1 cellular context compared by ENCODE assay signal in the genomic region with DNA sequence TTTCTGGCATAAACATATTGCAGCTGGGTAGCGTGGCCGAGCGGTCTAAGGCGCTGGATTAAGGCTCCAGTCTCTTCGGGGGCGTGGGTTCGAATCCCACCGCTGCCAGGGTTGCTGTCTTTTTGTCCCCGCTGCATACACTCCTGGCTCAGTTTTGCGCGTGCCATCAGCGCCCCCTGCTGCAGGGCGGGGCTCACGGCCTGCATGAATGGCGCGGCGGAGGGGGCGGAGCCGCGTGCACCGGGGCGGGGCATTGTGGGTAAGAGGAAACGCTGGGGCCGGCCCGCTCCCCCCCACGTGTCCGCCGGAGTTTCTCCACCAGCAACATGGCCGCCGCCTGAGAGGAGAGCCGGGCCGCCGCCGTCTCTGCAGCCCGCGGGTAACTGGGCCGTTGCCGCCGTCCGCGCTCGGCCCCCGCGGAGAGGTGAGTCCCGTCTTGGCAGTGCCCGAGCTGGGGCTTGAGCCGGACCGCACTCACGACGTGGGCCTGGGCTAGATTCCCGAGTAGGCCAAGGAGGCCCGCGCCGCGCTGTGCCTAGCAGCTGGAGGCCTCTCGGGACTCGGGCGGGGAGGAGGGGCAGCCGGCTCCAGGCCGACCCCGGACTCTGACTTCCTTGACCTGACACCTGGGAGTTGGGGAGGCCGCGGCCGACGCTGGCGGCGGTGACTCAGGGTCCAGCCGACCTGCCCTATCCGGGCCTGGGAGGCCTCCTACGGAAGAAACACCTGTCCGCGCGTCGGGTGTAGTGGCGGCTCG.
TF ChIP-seq lines count a peak whose summit lies in the region.

A gene with protein sequence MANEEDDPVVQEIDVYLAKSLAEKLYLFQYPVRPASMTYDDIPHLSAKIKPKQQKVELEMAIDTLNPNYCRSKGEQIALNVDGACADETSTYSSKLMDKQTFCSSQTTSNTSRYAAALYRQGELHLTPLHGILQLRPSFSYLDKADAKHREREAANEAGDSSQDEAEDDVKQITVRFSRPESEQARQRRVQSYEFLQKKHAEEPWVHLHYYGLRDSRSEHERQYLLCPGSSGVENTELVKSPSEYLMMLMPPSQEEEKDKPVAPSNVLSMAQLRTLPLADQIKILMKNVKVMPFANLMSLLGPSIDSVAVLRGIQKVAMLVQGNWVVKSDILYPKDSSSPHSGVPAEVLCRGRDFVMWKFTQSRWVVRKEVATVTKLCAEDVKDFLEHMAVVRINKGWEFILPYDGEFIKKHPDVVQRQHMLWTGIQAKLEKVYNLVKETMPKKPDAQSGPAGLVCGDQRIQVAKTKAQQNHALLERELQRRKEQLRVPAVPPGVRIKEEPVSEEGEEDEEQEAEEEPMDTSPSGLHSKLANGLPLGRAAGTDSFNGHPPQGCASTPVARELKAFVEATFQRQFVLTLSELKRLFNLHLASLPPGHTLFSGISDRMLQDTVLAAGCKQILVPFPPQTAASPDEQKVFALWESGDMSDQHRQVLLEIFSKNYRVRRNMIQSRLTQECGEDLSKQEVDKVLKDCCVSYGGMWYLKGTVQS (plus strand): TSS at position 296 of the 757 bp plus-strand sequence. CDS start 5,560 bp downstream, outside the sequence.

TF ChIP-seq in K562, 482 proteins besides CTCF, POLR2A, EP300 and RAD21 (continued from another document and continues in another):
- TF ChIP-seq ZNF121 (CRISPR knock-in tag; conservative IDR thresholded peaks at IDR 0.05) (no peak), ARHGAP35 (IDR thresholded peaks at IDR 0.05; ENCODE audit: partially characterized antibody) (no peak), BACH1 (tag; IDR thresholded peaks at IDR 0.05) (no peak), FOXK2 (conservative IDR thresholded peaks at IDR 0.05 in 1 of 2, IDR thresholded peaks at IDR 0.05 in 1 of 2; ENCODE audit: low read depth in 2 of 2) (peak; percentile 86 to 87), KDM2B (CRISPR knock-in tag; IDR thresholded peaks at IDR 0.05) (peak; percentile 75), SAFB (IDR thresholded peaks at IDR 0.05; ENCODE audit: borderline replicate concordance, low read depth, low read length) (peak; percentile 36; the same call in 1 of the 2 replicates), SIN3B (IDR thresholded peaks at IDR 0.05; ENCODE audit: low read depth) (peak; percentile 78), TAL1 (IDR thresholded peaks at IDR 0.05) (no peak), ZNF24 (IDR thresholded peaks at IDR 0.05) (peak; percentile 71; the same call in 1 of the 2 replicates), CC2D1A (IDR thresholded peaks at IDR 0.05) (no peak; the same call in 1 of the 2 replicates), NR2C1 (IDR thresholded peaks at IDR 0.05) (no peak), NR2C1 (tag; IDR thresholded peaks at IDR 0.05) (0 out of 2 replicates have a peak, but pooled peaks have one; percentile 39), GABPB2 (CRISPR knock-in tag; conservative IDR thresholded peaks at IDR 0.05) (no peak), CXXC5 (CRISPR knock-in tag; IDR thresholded peaks at IDR 0.05) (peak; percentile 88), RBBP5 (IDR thresholded peaks at IDR 0.05; ENCODE audit: borderline replicate concordance, insufficient read depth, low read length, poor library complexity, severe bottlenecking) (peak; percentile 85), ZBTB8A (IDR thresholded peaks at IDR 0.05; ENCODE audit: partially characterized antibody) (peak; percentile 76), ZBED1 (IDR thresholded peaks at IDR 0.05) (no peak), KAT7 (CRISPR knock-in tag; IDR thresholded peaks at IDR 0.05; ENCODE audit: borderline replicate concordance) (peak; percentile 99; the same call in 1 of the 2 replicates), TAF15 (IDR thresholded peaks at IDR 0.05; ENCODE audit: low read depth, low read length) (no peak), ZNF75A (CRISPR knock-in tag; IDR thresholded peaks at IDR 0.05) (no peak), CHD2 (IDR thresholded peaks at IDR 0.05; ENCODE audit: low read depth, low read length) (peak; percentile 62), MCM7 (IDR thresholded peaks at IDR 0.05) (no peak), HLTF (IDR thresholded peaks at IDR 0.05) (no peak), ZNF830 (CRISPR knock-in tag; IDR thresholded peaks at IDR 0.05) (peak; percentile 74; the same call in 1 of the 2 replicates), IRF2 (CRISPR knock-in tag; IDR thresholded peaks at IDR 0.05) (no peak), COPS2 (conservative IDR thresholded peaks at IDR 0.05) (no peak), SMAD1 (IDR thresholded peaks at IDR 0.05; ENCODE audit: low read depth, low read length, partially characterized antibody) (no peak), RBM17 (IDR thresholded peaks at IDR 0.05; ENCODE audit: borderline replicate concordance, low read depth, low read length) (no peak), HCFC1 (IDR thresholded peaks at IDR 0.05; ENCODE audit: low read depth, low read length) (peak; percentile 60)
- TF ChIP-seq, protein P1, sequence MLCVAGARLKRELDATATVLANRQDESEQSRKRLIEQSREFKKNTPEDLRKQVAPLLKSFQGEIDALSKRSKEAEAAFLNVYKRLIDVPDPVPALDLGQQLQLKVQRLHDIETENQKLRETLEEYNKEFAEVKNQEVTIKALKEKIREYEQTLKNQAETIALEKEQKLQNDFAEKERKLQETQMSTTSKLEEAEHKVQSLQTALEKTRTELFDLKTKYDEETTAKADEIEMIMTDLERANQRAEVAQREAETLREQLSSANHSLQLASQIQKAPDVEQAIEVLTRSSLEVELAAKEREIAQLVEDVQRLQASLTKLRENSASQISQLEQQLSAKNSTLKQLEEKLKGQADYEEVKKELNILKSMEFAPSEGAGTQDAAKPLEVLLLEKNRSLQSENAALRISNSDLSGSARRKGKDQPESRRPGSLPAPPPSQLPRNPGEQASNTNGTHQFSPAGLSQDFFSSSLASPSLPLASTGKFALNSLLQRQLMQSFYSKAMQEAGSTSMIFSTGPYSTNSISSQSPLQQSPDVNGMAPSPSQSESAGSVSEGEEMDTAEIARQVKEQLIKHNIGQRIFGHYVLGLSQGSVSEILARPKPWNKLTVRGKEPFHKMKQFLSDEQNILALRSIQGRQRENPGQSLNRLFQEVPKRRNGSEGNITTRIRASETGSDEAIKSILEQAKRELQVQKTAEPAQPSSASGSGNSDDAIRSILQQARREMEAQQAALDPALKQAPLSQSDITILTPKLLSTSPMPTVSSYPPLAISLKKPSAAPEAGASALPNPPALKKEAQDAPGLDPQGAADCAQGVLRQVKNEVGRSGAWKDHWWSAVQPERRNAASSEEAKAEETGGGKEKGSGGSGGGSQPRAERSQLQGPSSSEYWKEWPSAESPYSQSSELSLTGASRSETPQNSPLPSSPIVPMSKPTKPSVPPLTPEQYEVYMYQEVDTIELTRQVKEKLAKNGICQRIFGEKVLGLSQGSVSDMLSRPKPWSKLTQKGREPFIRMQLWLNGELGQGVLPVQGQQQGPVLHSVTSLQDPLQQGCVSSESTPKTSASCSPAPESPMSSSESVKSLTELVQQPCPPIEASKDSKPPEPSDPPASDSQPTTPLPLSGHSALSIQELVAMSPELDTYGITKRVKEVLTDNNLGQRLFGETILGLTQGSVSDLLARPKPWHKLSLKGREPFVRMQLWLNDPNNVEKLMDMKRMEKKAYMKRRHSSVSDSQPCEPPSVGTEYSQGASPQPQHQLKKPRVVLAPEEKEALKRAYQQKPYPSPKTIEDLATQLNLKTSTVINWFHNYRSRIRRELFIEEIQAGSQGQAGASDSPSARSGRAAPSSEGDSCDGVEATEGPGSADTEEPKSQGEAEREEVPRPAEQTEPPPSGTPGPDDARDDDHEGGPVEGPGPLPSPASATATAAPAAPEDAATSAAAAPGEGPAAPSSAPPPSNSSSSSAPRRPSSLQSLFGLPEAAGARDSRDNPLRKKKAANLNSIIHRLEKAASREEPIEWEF (CRISPR knock-in tag; IDR thresholded peaks at IDR 0.05), result no peak
- TF ChIP-seq, protein P2, sequence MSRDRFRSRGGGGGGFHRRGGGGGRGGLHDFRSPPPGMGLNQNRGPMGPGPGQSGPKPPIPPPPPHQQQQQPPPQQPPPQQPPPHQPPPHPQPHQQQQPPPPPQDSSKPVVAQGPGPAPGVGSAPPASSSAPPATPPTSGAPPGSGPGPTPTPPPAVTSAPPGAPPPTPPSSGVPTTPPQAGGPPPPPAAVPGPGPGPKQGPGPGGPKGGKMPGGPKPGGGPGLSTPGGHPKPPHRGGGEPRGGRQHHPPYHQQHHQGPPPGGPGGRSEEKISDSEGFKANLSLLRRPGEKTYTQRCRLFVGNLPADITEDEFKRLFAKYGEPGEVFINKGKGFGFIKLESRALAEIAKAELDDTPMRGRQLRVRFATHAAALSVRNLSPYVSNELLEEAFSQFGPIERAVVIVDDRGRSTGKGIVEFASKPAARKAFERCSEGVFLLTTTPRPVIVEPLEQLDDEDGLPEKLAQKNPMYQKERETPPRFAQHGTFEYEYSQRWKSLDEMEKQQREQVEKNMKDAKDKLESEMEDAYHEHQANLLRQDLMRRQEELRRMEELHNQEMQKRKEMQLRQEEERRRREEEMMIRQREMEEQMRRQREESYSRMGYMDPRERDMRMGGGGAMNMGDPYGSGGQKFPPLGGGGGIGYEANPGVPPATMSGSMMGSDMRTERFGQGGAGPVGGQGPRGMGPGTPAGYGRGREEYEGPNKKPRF (IDR thresholded peaks at IDR 0.05; ENCODE audit: low read depth, low read length), result no peak
- TF ChIP-seq, protein P3, sequence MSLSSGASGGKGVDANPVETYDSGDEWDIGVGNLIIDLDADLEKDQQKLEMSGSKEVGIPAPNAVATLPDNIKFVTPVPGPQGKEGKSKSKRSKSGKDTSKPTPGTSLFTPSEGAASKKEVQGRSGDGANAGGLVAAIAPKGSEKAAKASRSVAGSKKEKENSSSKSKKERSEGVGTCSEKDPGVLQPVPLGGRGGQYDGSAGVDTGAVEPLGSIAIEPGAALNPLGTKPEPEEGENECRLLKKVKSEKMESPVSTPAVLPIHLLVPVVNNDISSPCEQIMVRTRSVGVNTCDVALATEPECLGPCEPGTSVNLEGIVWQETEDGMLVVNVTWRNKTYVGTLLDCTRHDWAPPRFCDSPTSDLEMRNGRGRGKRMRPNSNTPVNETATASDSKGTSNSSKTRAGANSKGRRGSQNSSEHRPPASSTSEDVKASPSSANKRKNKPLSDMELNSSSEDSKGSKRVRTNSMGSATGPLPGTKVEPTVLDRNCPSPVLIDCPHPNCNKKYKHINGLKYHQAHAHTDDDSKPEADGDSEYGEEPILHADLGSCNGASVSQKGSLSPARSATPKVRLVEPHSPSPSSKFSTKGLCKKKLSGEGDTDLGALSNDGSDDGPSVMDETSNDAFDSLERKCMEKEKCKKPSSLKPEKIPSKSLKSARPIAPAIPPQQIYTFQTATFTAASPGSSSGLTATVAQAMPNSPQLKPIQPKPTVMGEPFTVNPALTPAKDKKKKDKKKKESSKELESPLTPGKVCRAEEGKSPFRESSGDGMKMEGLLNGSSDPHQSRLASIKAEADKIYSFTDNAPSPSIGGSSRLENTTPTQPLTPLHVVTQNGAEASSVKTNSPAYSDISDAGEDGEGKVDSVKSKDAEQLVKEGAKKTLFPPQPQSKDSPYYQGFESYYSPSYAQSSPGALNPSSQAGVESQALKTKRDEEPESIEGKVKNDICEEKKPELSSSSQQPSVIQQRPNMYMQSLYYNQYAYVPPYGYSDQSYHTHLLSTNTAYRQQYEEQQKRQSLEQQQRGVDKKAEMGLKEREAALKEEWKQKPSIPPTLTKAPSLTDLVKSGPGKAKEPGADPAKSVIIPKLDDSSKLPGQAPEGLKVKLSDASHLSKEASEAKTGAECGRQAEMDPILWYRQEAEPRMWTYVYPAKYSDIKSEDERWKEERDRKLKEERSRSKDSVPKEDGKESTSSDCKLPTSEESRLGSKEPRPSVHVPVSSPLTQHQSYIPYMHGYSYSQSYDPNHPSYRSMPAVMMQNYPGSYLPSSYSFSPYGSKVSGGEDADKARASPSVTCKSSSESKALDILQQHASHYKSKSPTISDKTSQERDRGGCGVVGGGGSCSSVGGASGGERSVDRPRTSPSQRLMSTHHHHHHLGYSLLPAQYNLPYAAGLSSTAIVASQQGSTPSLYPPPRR (CRISPR knock-in tag; IDR thresholded peaks at IDR 0.05; ENCODE audit: borderline replicate concordance), result no peak; the same call in 1 of the 2 replicates
- TF ChIP-seq, protein P4, sequence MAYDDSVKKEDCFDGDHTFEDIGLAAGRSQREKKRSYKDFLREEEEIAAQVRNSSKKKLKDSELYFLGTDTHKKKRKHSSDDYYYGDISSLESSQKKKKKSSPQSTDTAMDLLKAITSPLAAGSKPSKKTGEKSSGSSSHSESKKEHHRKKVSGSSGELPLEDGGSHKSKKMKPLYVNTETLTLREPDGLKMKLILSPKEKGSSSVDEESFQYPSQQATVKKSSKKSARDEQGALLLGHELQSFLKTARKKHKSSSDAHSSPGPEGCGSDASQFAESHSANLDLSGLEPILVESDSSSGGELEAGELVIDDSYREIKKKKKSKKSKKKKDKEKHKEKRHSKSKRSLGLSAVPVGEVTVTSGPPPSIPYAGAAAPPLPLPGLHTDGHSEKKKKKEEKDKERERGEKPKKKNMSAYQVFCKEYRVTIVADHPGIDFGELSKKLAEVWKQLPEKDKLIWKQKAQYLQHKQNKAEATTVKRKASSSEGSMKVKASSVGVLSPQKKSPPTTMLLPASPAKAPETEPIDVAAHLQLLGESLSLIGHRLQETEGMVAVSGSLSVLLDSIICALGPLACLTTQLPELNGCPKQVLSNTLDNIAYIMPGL (CRISPR knock-in tag; IDR thresholded peaks at IDR 0.05), result peak; percentile 99
- TF ChIP-seq, protein P5, sequence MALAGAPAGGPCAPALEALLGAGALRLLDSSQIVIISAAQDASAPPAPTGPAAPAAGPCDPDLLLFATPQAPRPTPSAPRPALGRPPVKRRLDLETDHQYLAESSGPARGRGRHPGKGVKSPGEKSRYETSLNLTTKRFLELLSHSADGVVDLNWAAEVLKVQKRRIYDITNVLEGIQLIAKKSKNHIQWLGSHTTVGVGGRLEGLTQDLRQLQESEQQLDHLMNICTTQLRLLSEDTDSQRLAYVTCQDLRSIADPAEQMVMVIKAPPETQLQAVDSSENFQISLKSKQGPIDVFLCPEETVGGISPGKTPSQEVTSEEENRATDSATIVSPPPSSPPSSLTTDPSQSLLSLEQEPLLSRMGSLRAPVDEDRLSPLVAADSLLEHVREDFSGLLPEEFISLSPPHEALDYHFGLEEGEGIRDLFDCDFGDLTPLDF (CRISPR knock-in tag; IDR thresholded peaks at IDR 0.05), result peak; percentile 89
- TF ChIP-seq, protein P6, sequence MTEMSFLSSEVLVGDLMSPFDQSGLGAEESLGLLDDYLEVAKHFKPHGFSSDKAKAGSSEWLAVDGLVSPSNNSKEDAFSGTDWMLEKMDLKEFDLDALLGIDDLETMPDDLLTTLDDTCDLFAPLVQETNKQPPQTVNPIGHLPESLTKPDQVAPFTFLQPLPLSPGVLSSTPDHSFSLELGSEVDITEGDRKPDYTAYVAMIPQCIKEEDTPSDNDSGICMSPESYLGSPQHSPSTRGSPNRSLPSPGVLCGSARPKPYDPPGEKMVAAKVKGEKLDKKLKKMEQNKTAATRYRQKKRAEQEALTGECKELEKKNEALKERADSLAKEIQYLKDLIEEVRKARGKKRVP (CRISPR knock-in tag; IDR thresholded peaks at IDR 0.05), result no peak
